17 cellular contexts compared by ENCODE assay signal in genomic region chr20:57229490-57229889, GRCh38. TPM values are rescaled to one million over a fixed set of nuclear protein-coding genes. Genes with fewer than 3 reads are reported as not detected.
DNase-seq lines count a peak whose midpoint lies in the region; ATAC-seq and TF ChIP-seq lines count a peak whose summit lies in the region.
"Had no signal": no experiment of that assay in that cellular context is flagged by ENCODE, and none has a peak within 500 bp of the region (broad histone marks: within the 10 kb centered on the region; RNA-seq: fewer than 3 reads in every experiment).

No MANE protein-coding gene starts in this region.

- peaks cover 23% of the 10 kb centered on the region for H3K4me1 Mint-ChIP-seq in nephron progenitor cell

- H3K27me3 ChIP-seq in BLaER1: no peaks in the 10 kb centered on the region
- H3K27me3 ChIP-seq in PC-9 (ENCODE audit: insufficient read depth, low read depth): peaks cover 22% of the 10 kb centered on the region
- H3K27me3 ChIP-seq: SJCRH30 had no signal

- ATAC-seq in HG02852 (IDR thresholded peaks at IDR 0.05; ENCODE audit: unreplicated experiment): no peak

- H3K4me2 ChIP-seq in BLaER1 (peak overlapping the region; percentile 4; the same call in 1 of the 2 replicates), PC-9 (peak overlapping the region; percentile 33)
- H3K4me2 ChIP-seq: KMS-11 had no signal

- H3K9me3 ChIP-seq in BLaER1 (no peaks in the 10 kb centered on the region), PC-9 (ENCODE audit: insufficient read depth, low read depth) (no peaks in the 10 kb centered on the region)
- H3K9me3 ChIP-seq: HAP-1, SJCRH30 had no signal

- intact Hi-C loops in PC-9 (cut with micrococcal nuclease; ENCODE audit: unreplicated experiment): no loop called here

- POLR2A ChIA-PET in PC-9 (lab: Charles Lee; ENCODE audit: unreplicated experiment): no interaction called here

- no peaks in the 10 kb centered on the region for H3K9me3 Mint-ChIP-seq in nephron progenitor cell

- H4K20me1 ChIP-seq in BLaER1 (no peaks in the 10 kb centered on the region), PC-9 (ENCODE audit: insufficient read depth) (no peaks in the 10 kb centered on the region)

- no peak for TF ChIP-seq CTCF in PC-9 (conservative IDR thresholded peaks at IDR 0.05)
- no peak for TF ChIP-seq CTCF in nephron progenitor cell (IDR thresholded peaks at IDR 0.05)

- no peaks in the 10 kb centered on the region for H3K27me3 Mint-ChIP-seq in nephron progenitor cell (ENCODE audit: low read depth, poor library complexity)

- no peaks in the 10 kb centered on the region for H3K79me2 ChIP-seq in PC-9 (ENCODE audit: low read depth)

- peak overlapping the region; percentile 38 for H3K27ac Mint-ChIP-seq in nephron progenitor cell

- no peak overlapping the region for H3K4me3 Mint-ChIP-seq in nephron progenitor cell

- H3F3A ChIP-seq in PC-9 (ENCODE audit: insufficient read depth, low read depth): no peaks in the 10 kb centered on the region

- no peak overlapping the region for H3K27ac ChIP-seq in BLaER1
- no peak overlapping the region for H3K27ac ChIP-seq in PC-9
- H3K27ac ChIP-seq: KMS-11, SJCRH30 had no signal

- H3K9me2 ChIP-seq in PC-9 (ENCODE audit: insufficient read depth): no peaks in the 10 kb centered on the region

- no peaks in the 10 kb centered on the region for H3K36me3 ChIP-seq in BLaER1
- H3K36me3 ChIP-seq in PC-9 (ENCODE audit: low read depth): no peaks in the 10 kb centered on the region
- H3K36me3 ChIP-seq: HAP-1, SJCRH30 had no signal

- CTCF ChIA-PET in PC-9 (lab: Charles Lee): no interaction called here

- H3K4me1 ChIP-seq in BLaER1 (peaks cover 15% of the 10 kb centered on the region), PC-9 (replicated peaks; ENCODE audit: insufficient read depth) (peaks cover 10% of the 10 kb centered on the region)
- H3K4me1 ChIP-seq: HAP-1 had no signal

- DNase-seq in HT-29 (ENCODE audit: low spot score): peak; percentile 33
- peak in 1 of 2 experiments; percentile 25 for DNase-seq in PC-9
- DNase-seq in nephron progenitor cell: no peak
- DNase-seq in NCI-H1092 (lab: John Stamatoyannopoulos, UW): no peak
- no peak for DNase-seq in mucosa of gallbladder (ENCODE audit: low spot score)
- no peak for DNase-seq in globus pallidus (ENCODE audit: low spot score)
- DNase-seq: C1 segment of cervical spinal cord, COR-L47, NCI-H1048, NCI-H146, NCI-H2081 treated with DMSO at 0.1 percent for 48 hours, NCI-H510A, SJCRH30 had no signal

- H3K9ac ChIP-seq in BLaER1: no peak overlapping the region
- H3K9ac ChIP-seq: KMS-11 had no signal

- H3K36me3 Mint-ChIP-seq in nephron progenitor cell (ENCODE audit: low read depth): peaks cover 20% of the 10 kb centered on the region

- H2AFZ ChIP-seq in PC-9: peak overlapping the region; percentile 45

- H3K4me3 ChIP-seq in BLaER1 (no peak overlapping the region), PC-9 (no peak overlapping the region)
- H3K4me3 ChIP-seq: HAP-1, SJCRH30 had no signal

- no TSS peak for BruUV-seq in PC-9 (replicated peaks; lab: Mats Ljungman, UMichigan)

RNA-seq across cellular contexts. Expression of gene BMP7, which starts 37.0 kb away (rescaled TPM):
- total RNA-seq in HT-29 (2014; rRNA removed; shearing (Covaris generic)): not detected in 2 replicates
- total RNA-seq in PC-9 (2021) (0.13 and 0.60 TPM in 2 replicates), mucosa of gallbladder (1.2 TPM)
